25 cellular contexts compared by ENCODE assay signal in the genomic region with DNA sequence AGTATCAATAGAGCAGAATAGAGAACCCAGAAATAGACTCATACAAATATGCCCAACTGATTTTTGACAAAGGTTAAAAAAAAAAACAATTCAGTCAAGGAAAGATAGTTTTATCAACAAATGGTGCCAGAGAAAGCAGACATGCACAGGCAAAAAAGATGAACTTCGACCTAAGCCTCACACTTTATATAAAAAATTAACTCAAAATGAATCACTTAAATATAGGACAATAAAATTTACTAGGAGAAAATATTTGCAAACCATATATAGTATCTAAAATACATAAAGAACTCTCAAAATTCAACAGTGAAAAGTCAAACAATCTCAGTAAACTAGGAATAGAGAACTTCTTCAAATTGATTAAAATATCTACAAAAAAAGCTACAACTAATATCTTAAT.
"Had no signal": no experiment of that assay in that cellular context is flagged by ENCODE, and none has a peak within 500 bp of the region (broad histone marks: within the 10 kb centered on the region; RNA-seq: fewer than 3 reads in every experiment).

No MANE protein-coding gene starts in this region.

- H2AFZ ChIP-seq: hepatocyte, parathyroid adenoma had no signal

- H3K27me3 ChIP-seq: hepatocyte, right atrium auricular region, right lobe of liver, stomach, testis, thyroid gland, transverse colon, upper lobe of left lung, vagina had no signal

- ATAC-seq: left cardiac atrium; left lung; lower lobe of right lung; naive thymus-derived CD4-positive, alpha-beta T cell; natural killer cell treated with Interleukin-12 subunit alpha and Interleukin-12 subunit beta and Interleukin-15 and Interleukin-18, amount 100 ng/mL, for 72 hours; right lobe of liver; stimulated activated naive B cell treated with anti-CD40 and anti-IgM and Interleukin-4, amounts not matched to agents 10 μg/mL and 1 μg/mL and 100 μg/mL, for 72 hours; stimulated activated naive CD8-positive, alpha-beta T cell treated with anti-CD3 and anti-CD28 coated beads, Interleukin-15, Interleukin-2, amounts not matched to agents 100 U/mL and 50 U/mL, for 24 hours had no signal

- H3K4me1 Mint-ChIP-seq: mesothelial cell of epicardium had no signal

- H3K4me3 ChIP-seq: hepatocyte, left lung, lower lobe of right lung, right atrium auricular region, right lobe of liver, smooth muscle cell, stomach, testis, thyroid gland, transverse colon, upper lobe of left lung, vagina had no signal

- H3K9me3 ChIP-seq: left lung, lower lobe of right lung, right atrium auricular region, right lobe of liver, stomach, testis, thyroid gland, transverse colon, upper lobe of left lung, vagina had no signal

- H3K4me2 ChIP-seq: hepatocyte, smooth muscle cell had no signal

- DNase-seq: islet precursor cell; kidney glomerular epithelial cell; left cardiac atrium; left lung; lower lobe of right lung; mammary epithelial cell; mesenchymal stem cell; naive thymus-derived CD4-positive, alpha-beta T cell; right lobe of liver; stimulated activated CD4-positive, alpha-beta T cell treated with anti-CD3 and anti-CD28 coated beads, Interleukin-1b, Interleukin-23, amount 100 ng/mL, for 48 hours; stimulated activated CD4-positive, alpha-beta T cell treated with anti-CD3 and anti-CD28 coated beads, Interleukin-4, amount 100 ng/mL, for 1 hour; stimulated activated naive B cell treated with anti-CD40 and anti-IgM and Interleukin-4, amounts not matched to agents 10 μg/mL and 1 μg/mL and 100 μg/mL, for 72 hours; stimulated activated naive CD8-positive, alpha-beta T cell treated with anti-CD3 and anti-CD28 coated beads, Interleukin-15, Interleukin-2, amounts not matched to agents 100 U/mL and 50 U/mL, for 24 hours; stomach; testis; thyroid gland; transverse colon; upper lobe of left lung had no signal

- H3K9me3 Mint-ChIP-seq: natural killer cell treated with Interleukin-12 subunit alpha and Interleukin-12 subunit beta and Interleukin-15 and Interleukin-18, amount 100 ng/mL, for 72 hours; stimulated activated naive B cell treated with anti-CD40 and anti-IgM and Interleukin-4, amounts not matched to agents 10 μg/mL and 1 μg/mL and 100 μg/mL, for 72 hours had no signal

- H3K27ac Mint-ChIP-seq: mesothelial cell of epicardium; natural killer cell treated with Interleukin-12 subunit alpha and Interleukin-12 subunit beta and Interleukin-15 and Interleukin-18, amount 100 ng/mL, for 72 hours; stimulated activated naive B cell treated with anti-CD40 and anti-IgM and Interleukin-4, amounts not matched to agents 10 μg/mL and 1 μg/mL and 100 μg/mL, for 72 hours had no signal

- H3K27ac ChIP-seq: hepatocyte, left lung, lower lobe of right lung, parathyroid adenoma, right atrium auricular region, right lobe of liver, stomach, testis, thyroid gland, transverse colon, upper lobe of left lung, vagina had no signal

- H3K27me3 Mint-ChIP-seq: naive thymus-derived CD4-positive, alpha-beta T cell; stimulated activated naive B cell treated with anti-CD40 and anti-IgM and Interleukin-4, amounts not matched to agents 10 μg/mL and 1 μg/mL and 100 μg/mL, for 72 hours had no signal

- H3K9ac ChIP-seq: parathyroid adenoma had no signal

- H3K4me3 Mint-ChIP-seq: mesothelial cell of epicardium; natural killer cell treated with Interleukin-12 subunit alpha and Interleukin-12 subunit beta and Interleukin-15 and Interleukin-18, amount 100 ng/mL, for 72 hours; stimulated activated naive B cell treated with anti-CD40 and anti-IgM and Interleukin-4, amounts not matched to agents 10 μg/mL and 1 μg/mL and 100 μg/mL, for 72 hours had no signal

- H3K36me3 ChIP-seq: right atrium auricular region, transverse colon had no signal

- H3K4me1 ChIP-seq: left lung, lower lobe of right lung, parathyroid adenoma, right atrium auricular region, thyroid gland, upper lobe of left lung, vagina had no signal
